ENCODE assay signal across 20 cellular contexts in genomic region chr11:110329441-110329840, GRCh38. TPM values are rescaled to one million over a fixed set of nuclear protein-coding genes. Genes with fewer than 3 reads are reported as not detected.
DNase-seq lines count a peak whose midpoint lies in the region; ATAC-seq and TF ChIP-seq lines count a peak whose summit lies in the region.
"Had no signal": no experiment of that assay in that cellular context is flagged by ENCODE, and none has a peak within 500 bp of the region (broad histone marks: within the 10 kb centered on the region; RNA-seq: fewer than 3 reads in every experiment).

No MANE protein-coding gene starts in this region.

- TF ChIP-seq CTCF in OCI-LY3 (IDR thresholded peaks at IDR 0.05; ENCODE audit: low read depth, low read length): no peak

- H3K9me3 Mint-ChIP-seq in CD8-positive, alpha-beta memory T cell: peaks cover 0 to 8% (median 0%) of the 10 kb centered on the region in 5 donors
- H3K9me3 Mint-ChIP-seq in central memory CD8-positive, alpha-beta T cell: peaks cover 10% of the 10 kb centered on the region
- H3K9me3 Mint-ChIP-seq: activated naive CD4-positive, alpha-beta T cell treated with anti-CD3 and anti-CD28 coated beads, Interleukin-2, amount 50 U/mL, for 24 hours had no signal

- DNase-seq in CD8-positive, alpha-beta memory T cell: no peak
- no peak for DNase-seq in central memory CD8-positive, alpha-beta T cell (ENCODE audit: low spot score in 2 of 2)
- DNase-seq in SKM-1 (lab: John Stamatoyannopoulos, UW; ENCODE audit: unreplicated experiment) (no peak), NCI-H2029 (lab: John Stamatoyannopoulos, UW) (no peak), HK-2 (ENCODE audit: unreplicated experiment) (no peak)
- DNase-seq: activated CD8-positive, alpha-beta memory T cell treated with anti-CD3 and anti-CD28 coated beads for 24 hours; AML-193; dermis blood vessel endothelial cell; DMS 273 treated with DMSO at 0.1 percent for 48 hours; Kasumi-1; NCI-H748 treated with DMSO at 0.1 percent for 48 hours; pancreas; Peyer's patch; stimulated activated CD4-positive, alpha-beta T cell treated with anti-CD3 and anti-CD28 coated beads, Interleukin-1b, Interleukin-23, amount 100 ng/mL, for 48 hours had no signal

- peak overlapping the region; percentile 61 to 97 (median 90) for H3K27ac Mint-ChIP-seq in CD8-positive, alpha-beta memory T cell
- H3K27ac Mint-ChIP-seq in central memory CD8-positive, alpha-beta T cell (ENCODE audit: low read depth): peak overlapping the region; percentile 92
- H3K27ac Mint-ChIP-seq: activated naive CD4-positive, alpha-beta T cell treated with anti-CD3 and anti-CD28 coated beads, Interleukin-2, amount 50 U/mL, for 24 hours had no signal

- no peak overlapping the region for H2AFZ ChIP-seq in OCI-LY3 (ENCODE audit: low read depth, low read length)

- H3K27ac ChIP-seq in BLaER1: peak overlapping the region; percentile 97
- no peak overlapping the region for H3K27ac ChIP-seq in CD8-positive, alpha-beta memory T cell (ENCODE audit: low read depth, low read length)
- no peak overlapping the region for H3K27ac ChIP-seq in OCI-LY3 (ENCODE audit: low read length)
- H3K27ac ChIP-seq: pancreas, SK-N-MC, suprapubic skin had no signal

- no peaks in the 10 kb centered on the region for H3K79me2 ChIP-seq in OCI-LY3 (ENCODE audit: low read length)

- H3K4me3 Mint-ChIP-seq in CD8-positive, alpha-beta memory T cell: peak overlapping the region in 5 of 7 donors; percentile 29 to 87 (median 84)
- peak overlapping the region; percentile 71 for H3K4me3 Mint-ChIP-seq in central memory CD8-positive, alpha-beta T cell

- H3K4me1 Mint-ChIP-seq in CD8-positive, alpha-beta memory T cell: peaks cover 18 to 34% (median 20%) of the 10 kb centered on the region in 3 donors
- peaks cover 19% of the 10 kb centered on the region for H3K4me1 Mint-ChIP-seq in central memory CD8-positive, alpha-beta T cell

- H3K36me3 ChIP-seq in BLaER1: peaks cover 31% of the 10 kb centered on the region; the same call in 1 of the 2 replicates
- no peaks in the 10 kb centered on the region for H3K36me3 ChIP-seq in CD8-positive, alpha-beta memory T cell (ENCODE audit: insufficient read depth, low read length)
- peaks cover 11% of the 10 kb centered on the region for H3K36me3 ChIP-seq in OCI-LY3 (replicated peaks; ENCODE audit: low read depth, low read length)
- H3K36me3 ChIP-seq: pancreas, Peyer's patch, suprapubic skin had no signal

- H3K9ac ChIP-seq in BLaER1 (peak overlapping the region; percentile 90; the same call in 1 of the 2 replicates), OCI-LY3 (ENCODE audit: low read length) (no peak overlapping the region)

- no peaks in the 10 kb centered on the region for H4K20me1 ChIP-seq in BLaER1
- no peaks in the 10 kb centered on the region for H4K20me1 ChIP-seq in OCI-LY3 (ENCODE audit: insufficient read depth, low read length)

- H3K4me1 ChIP-seq in BLaER1: peaks cover 31% of the 10 kb centered on the region
- H3K4me1 ChIP-seq in CD8-positive, alpha-beta memory T cell (ENCODE audit: insufficient read depth, low read length): no peaks in the 10 kb centered on the region
- peaks cover 18% of the 10 kb centered on the region for H3K4me1 ChIP-seq in OCI-LY3 (ENCODE audit: low read length)
- H3K4me1 ChIP-seq: pancreas, suprapubic skin had no signal

- H3K4me3 ChIP-seq in BLaER1: peak overlapping the region; percentile 64; the same call in 1 of the 2 replicates
- H3K4me3 ChIP-seq in CD8-positive, alpha-beta memory T cell (ENCODE audit: low read length): no peak overlapping the region
- H3K4me3 ChIP-seq in OCI-LY3 (ENCODE audit: low read length): no peak overlapping the region
- H3K4me3 ChIP-seq: pancreas, Peyer's patch, SK-N-MC, suprapubic skin had no signal

- CTCF ChIA-PET in CD8-positive, alpha-beta memory T cell (lab: Charles Lee): interaction anchor here (1.2 to 1.9 kb wide), 3 partner anchors 9 to 101 kb away, joined by 3 to 4 read pairs (median 3); partner anchors contain the start of gene FDX1

- H3K9me3 ChIP-seq in BLaER1 (peaks cover 53% of the 10 kb centered on the region), OCI-LY3 (ENCODE audit: insufficient read depth, low read length) (no peaks in the 10 kb centered on the region)
- H3K9me3 ChIP-seq in CD8-positive, alpha-beta memory T cell (ENCODE audit: low read length): no peaks in the 10 kb centered on the region
- H3K9me3 ChIP-seq: pancreas, Peyer's patch, suprapubic skin had no signal

- H3K4me2 ChIP-seq in BLaER1 (peak overlapping the region; percentile 79), OCI-LY3 (ENCODE audit: low read length) (peak overlapping the region; percentile 78)

- H3K36me3 Mint-ChIP-seq in CD8-positive, alpha-beta memory T cell: peaks cover 0 to 9% (median 2%) of the 10 kb centered on the region in 3 donors
- H3K36me3 Mint-ChIP-seq in central memory CD8-positive, alpha-beta T cell (ENCODE audit: insufficient read depth): no peaks in the 10 kb centered on the region

- POLR2A ChIA-PET in CD8-positive, alpha-beta memory T cell (lab: Charles Lee): no interaction called here

- no peaks in the 10 kb centered on the region for H3K27me3 Mint-ChIP-seq in CD8-positive, alpha-beta memory T cell
- H3K27me3 Mint-ChIP-seq in central memory CD8-positive, alpha-beta T cell: no peaks in the 10 kb centered on the region
- H3K27me3 Mint-ChIP-seq: activated naive CD4-positive, alpha-beta T cell treated with anti-CD3 and anti-CD28 coated beads, Interleukin-2, amount 50 U/mL, for 24 hours had no signal

- ATAC-seq in central memory CD8-positive, alpha-beta T cell (replicated peaks; ENCODE audit: extremely low read depth, poor library complexity, severe bottlenecking): no peak
- ATAC-seq: pancreas, sciatic nerve had no signal

- no peaks in the 10 kb centered on the region for H3K27me3 ChIP-seq in BLaER1
- no peaks in the 10 kb centered on the region for H3K27me3 ChIP-seq in CD8-positive, alpha-beta memory T cell (ENCODE audit: insufficient read depth, low read length, poor library complexity, severe bottlenecking)
- H3K27me3 ChIP-seq in OCI-LY3 (ENCODE audit: low read depth, low read length): no peaks in the 10 kb centered on the region
- H3K27me3 ChIP-seq: pancreas, Peyer's patch, suprapubic skin had no signal

RNA-seq across cellular contexts. Expression of gene RDX, which starts 33.0 kb away (rescaled TPM):
- 10 to 100 TPM; 58.5 to 63.6 TPM for total RNA-seq in CD8-positive, alpha-beta memory T cell
- 17.2 TPM for polyA plus RNA-seq in CD8-positive, alpha-beta memory T cell
